ENCODE assay signal across 1 cellular context in the genomic region with DNA sequence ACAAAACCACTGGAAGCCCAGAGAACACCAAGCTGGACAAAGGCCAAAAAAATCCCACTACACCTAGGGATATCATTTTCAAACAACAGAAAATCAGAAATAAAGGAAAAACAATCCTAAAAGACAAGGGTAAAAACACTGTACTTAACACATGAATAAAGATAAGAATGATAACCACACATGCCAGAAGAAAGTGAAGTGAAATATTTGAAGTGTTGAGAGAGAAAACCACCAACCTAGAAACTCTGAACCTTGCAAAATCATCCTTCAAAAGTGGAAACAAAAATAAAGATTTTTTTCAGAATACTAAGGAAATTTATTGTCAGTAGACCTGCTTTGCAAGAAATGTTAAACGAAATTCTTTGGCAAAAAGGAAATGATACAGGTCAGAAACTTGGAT.
TF ChIP-seq lines count a peak whose summit lies in the region.

No MANE protein-coding gene starts in this region.

TF ChIP-seq in GM23338, 12 proteins besides CTCF, POLR2A, EP300 and RAD21:
- no peak for TF ChIP-seq ZNF331 (CRISPR knock-in tag; IDR thresholded peaks at IDR 0.05; ENCODE audit: low read depth)
- TF ChIP-seq REST (IDR thresholded peaks at IDR 0.05; ENCODE audit: unreplicated experiment), result no peak
- no peak for TF ChIP-seq EZH2 (IDR thresholded peaks at IDR 0.05; ENCODE audit: low read depth, unreplicated experiment)
- no peak for TF ChIP-seq POLR2AphosphoS5 (IDR thresholded peaks at IDR 0.05; ENCODE audit: low read depth)
- no peak for TF ChIP-seq EZH2phosphoT487 (IDR thresholded peaks at IDR 0.05; ENCODE audit: unreplicated experiment)
- TF ChIP-seq ZNF114 (CRISPR knock-in tag; IDR thresholded peaks at IDR 0.05), result no peak
- TF ChIP-seq NANOG (IDR thresholded peaks at IDR 0.05; ENCODE audit: borderline replicate concordance), result no peak
- TF ChIP-seq, protein P1, sequence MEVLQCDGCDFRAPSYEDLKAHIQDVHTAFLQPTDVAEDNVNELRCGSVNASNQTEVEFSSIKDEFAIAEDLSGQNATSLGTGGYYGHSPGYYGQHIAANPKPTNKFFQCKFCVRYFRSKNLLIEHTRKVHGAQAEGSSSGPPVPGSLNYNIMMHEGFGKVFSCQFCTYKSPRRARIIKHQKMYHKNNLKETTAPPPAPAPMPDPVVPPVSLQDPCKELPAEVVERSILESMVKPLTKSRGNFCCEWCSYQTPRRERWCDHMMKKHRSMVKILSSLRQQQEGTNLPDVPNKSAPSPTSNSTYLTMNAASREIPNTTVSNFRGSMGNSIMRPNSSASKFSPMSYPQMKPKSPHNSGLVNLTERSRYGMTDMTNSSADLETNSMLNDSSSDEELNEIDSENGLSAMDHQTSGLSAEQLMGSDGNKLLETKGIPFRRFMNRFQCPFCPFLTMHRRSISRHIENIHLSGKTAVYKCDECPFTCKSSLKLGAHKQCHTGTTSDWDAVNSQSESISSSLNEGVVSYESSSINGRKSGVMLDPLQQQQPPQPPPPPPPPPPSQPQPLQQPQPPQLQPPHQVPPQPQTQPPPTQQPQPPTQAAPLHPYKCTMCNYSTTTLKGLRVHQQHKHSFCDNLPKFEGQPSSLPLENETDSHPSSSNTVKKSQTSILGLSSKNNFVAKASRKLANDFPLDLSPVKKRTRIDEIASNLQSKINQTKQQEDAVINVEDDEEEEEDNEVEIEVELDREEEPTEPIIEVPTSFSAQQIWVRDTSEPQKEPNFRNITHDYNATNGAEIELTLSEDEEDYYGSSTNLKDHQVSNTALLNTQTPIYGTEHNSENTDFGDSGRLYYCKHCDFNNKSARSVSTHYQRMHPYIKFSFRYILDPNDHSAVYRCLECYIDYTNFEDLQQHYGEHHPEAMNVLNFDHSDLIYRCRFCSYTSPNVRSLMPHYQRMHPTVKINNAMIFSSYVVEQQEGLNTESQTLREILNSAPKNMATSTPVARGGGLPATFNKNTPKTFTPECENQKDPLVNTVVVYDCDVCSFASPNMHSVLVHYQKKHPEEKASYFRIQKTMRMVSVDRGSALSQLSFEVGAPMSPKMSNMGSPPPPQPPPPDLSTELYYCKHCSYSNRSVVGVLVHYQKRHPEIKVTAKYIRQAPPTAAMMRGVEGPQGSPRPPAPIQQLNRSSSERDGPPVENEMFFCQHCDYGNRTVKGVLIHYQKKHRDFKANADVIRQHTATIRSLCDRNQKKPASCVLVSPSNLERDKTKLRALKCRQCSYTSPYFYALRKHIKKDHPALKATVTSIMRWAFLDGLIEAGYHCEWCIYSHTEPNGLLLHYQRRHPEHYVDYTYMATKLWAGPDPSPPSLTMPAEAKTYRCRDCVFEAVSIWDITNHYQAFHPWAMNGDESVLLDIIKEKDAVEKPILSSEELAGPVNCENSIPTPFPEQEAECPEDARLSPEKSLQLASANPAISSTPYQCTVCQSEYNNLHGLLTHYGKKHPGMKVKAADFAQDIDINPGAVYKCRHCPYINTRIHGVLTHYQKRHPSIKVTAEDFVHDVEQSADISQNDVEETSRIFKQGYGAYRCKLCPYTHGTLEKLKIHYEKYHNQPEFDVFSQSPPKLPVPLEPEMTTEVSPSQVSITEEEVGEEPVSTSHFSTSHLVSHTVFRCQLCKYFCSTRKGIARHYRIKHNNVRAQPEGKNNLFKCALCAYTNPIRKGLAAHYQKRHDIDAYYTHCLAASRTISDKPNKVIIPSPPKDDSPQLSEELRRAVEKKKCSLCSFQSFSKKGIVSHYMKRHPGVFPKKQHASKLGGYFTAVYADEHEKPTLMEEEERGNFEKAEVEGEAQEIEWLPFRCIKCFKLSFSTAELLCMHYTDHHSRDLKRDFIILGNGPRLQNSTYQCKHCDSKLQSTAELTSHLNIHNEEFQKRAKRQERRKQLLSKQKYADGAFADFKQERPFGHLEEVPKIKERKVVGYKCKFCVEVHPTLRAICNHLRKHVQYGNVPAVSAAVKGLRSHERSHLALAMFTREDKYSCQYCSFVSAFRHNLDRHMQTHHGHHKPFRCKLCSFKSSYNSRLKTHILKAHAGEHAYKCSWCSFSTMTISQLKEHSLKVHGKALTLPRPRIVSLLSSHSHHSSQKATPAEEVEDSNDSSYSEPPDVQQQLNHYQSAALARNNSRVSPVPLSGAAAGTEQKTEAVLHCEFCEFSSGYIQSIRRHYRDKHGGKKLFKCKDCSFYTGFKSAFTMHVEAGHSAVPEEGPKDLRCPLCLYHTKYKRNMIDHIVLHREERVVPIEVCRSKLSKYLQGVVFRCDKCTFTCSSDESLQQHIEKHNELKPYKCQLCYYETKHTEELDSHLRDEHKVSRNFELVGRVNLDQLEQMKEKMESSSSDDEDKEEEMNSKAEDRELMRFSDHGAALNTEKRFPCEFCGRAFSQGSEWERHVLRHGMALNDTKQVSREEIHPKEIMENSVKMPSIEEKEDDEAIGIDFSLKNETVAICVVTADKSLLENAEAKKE (CRISPR knock-in tag; IDR thresholded peaks at IDR 0.05), result no peak
